Comparison of ENCODE assay signal across 20 cellular contexts in genomic region chr1:202711949-202712635, GRCh38. TPM values are rescaled to one million over a fixed set of nuclear protein-coding genes. Genes with fewer than 3 reads are reported as not detected.
DNase-seq lines count a peak whose midpoint lies in the region; TF ChIP-seq lines count a peak whose summit lies in the region.
"Had no signal": no experiment of that assay in that cellular context is flagged by ENCODE, and none has a peak within 500 bp of the region (broad histone marks: within the 10 kb centered on the region; RNA-seq: fewer than 3 reads in every experiment).

No MANE protein-coding gene starts in this region.

- H3K36me3 ChIP-seq in HEK293 (ENCODE audit: control insufficient read depth in 2 of 2, insufficient read depth in 1 of 2, low read length in 2 of 2) (no peaks in the 10 kb centered on the region), endodermal cell (ENCODE audit: control insufficient read depth, insufficient read depth, low read length) (no peaks in the 10 kb centered on the region)
- H3K36me3 ChIP-seq: BE2C, SJSA1 had no signal

- H3K27me3 ChIP-seq in endodermal cell (ENCODE audit: control insufficient read depth, insufficient read depth, low read length, poor library complexity, severe bottlenecking), result peaks cover 57% of the 10 kb centered on the region

- no peaks in the 10 kb centered on the region for H3K9me3 Mint-ChIP-seq in endodermal cell
- no peaks in the 10 kb centered on the region for H3K9me3 Mint-ChIP-seq in nephron
- H3K9me3 Mint-ChIP-seq: CD4-positive, alpha-beta memory T cell had no signal

- H3K4me1 Mint-ChIP-seq in endodermal cell, result peaks cover 16% of the 10 kb centered on the region
- peaks cover 32% of the 10 kb centered on the region for H3K4me1 Mint-ChIP-seq in nephron

- TF ChIP-seq CTCF in HEK293 (tag by site-specific recombination; IDR thresholded peaks at IDR 0.05) (no peak), endodermal cell (conservative IDR thresholded peaks at IDR 0.05) (no peak), nephron (IDR thresholded peaks at IDR 0.05; ENCODE audit: unreplicated experiment in 3 of 3) (no peak)

- H3K4me3 ChIP-seq in HEK293 (ENCODE audit: low read depth, low read length), result no peak overlapping the region
- no peak overlapping the region for H3K4me3 ChIP-seq in endodermal cell (ENCODE audit: low read length)
- H3K4me3 ChIP-seq: PC-9, SJSA1 had no signal

- no peaks in the 10 kb centered on the region; the same call in 1 of the 2 replicates for H3K4me1 ChIP-seq in HEK293 (ENCODE audit: control insufficient read depth, insufficient read depth, low read length)
- H3K4me1 ChIP-seq in endodermal cell (ENCODE audit: control insufficient read depth, insufficient read depth, low read length), result no peaks in the 10 kb centered on the region
- H3K4me1 ChIP-seq: BE2C had no signal

- H3K4me3 Mint-ChIP-seq in endodermal cell (no peak overlapping the region), nephron (peak overlapping the region; percentile 64 to 75 (median 72))

- intact Hi-C loops in cardiac septum (cut with DNase I), result loop anchor here (10.0 kb wide), 2 partner anchors 207 to 247 kb away; no protein-coding TSS in a partner anchor

- H3K36me3 Mint-ChIP-seq in endodermal cell (ENCODE audit: low read depth) (no peaks in the 10 kb centered on the region), nephron (ENCODE audit: low read depth) (no peaks in the 10 kb centered on the region)
- H3K36me3 Mint-ChIP-seq: CD4-positive, alpha-beta memory T cell had no signal

- H3K9me3 ChIP-seq in HEK293 (ENCODE audit: control insufficient read depth, insufficient read depth, low read depth, low read length) (no peaks in the 10 kb centered on the region), endodermal cell (ENCODE audit: control insufficient read depth, low read length) (no peaks in the 10 kb centered on the region)
- H3K9me3 ChIP-seq: BE2C, SJSA1 had no signal

- CTCF ChIA-PET in HEK293 (lab: Yijun Ruan, JAX), result interaction anchor here (0.6 to 1.2 kb wide), 3 partner anchors 51 to 396 kb away, joined by 3 to 4 read pairs (median 4); no protein-coding TSS in a partner anchor

- DNase-seq in DMS53 (lab: John Stamatoyannopoulos, UW) (peak; percentile 51), DMS53 treated with DMSO at 0.1 percent for 48 hours (lab: John Stamatoyannopoulos, UW; ENCODE audit: unreplicated experiment) (no peak), endodermal cell (peak; percentile 49), SHP77 treated with DMSO at 0.1 percent for 48 hours (lab: John Stamatoyannopoulos, UW) (no peak), SKM-1 (lab: John Stamatoyannopoulos, UW; ENCODE audit: unreplicated experiment) (no peak), cardiac septum (ENCODE audit: low spot score) (no peak)
- DNase-seq: BE2C; CD4-positive, alpha-beta memory T cell; DMS79 treated with DMSO at 0.1 percent for 48 hours; KG1; NCI-H1436; NCI-H2029; NCI-H526 treated with DMSO at 0.1 percent for 48 hours; PC-9 had no signal

- no peak overlapping the region for H3K27ac ChIP-seq in HEK293 (ENCODE audit: extremely low read depth, low read depth, low read length)
- H3K27ac ChIP-seq in endodermal cell (ENCODE audit: low read depth, low read length), result no peak overlapping the region
- H3K27ac ChIP-seq: 22Rv1, PC-9, SJSA1 had no signal

- POLR2A ChIA-PET in HEK293 (lab: Yijun Ruan, JAX), result no interaction called here

- H3K27ac Mint-ChIP-seq in endodermal cell (no peak overlapping the region), nephron (peak overlapping the region in 1 of 3 experiments; percentile 14)

- WGBS in endodermal cell (ENCODE audit: insufficient coverage in 1 of 2, insufficient read length in 1 of 2), 2 experiments, result 71 to 78% methylated on average over 8 to 9 of the region's 9 CpGs

- no peak overlapping the region for H3K9ac ChIP-seq in endodermal cell (ENCODE audit: extremely low read depth, low read length, poor library complexity, severe bottlenecking)

- H3K27me3 Mint-ChIP-seq in endodermal cell (ENCODE audit: insufficient read depth), result peaks cover 61% of the 10 kb centered on the region
- peaks cover 58% of the 10 kb centered on the region for H3K27me3 Mint-ChIP-seq in nephron (ENCODE audit: low read depth)

TF ChIP-seq in HEK293, 187 proteins besides CTCF, POLR2A, EP300 and RAD21:
- TF ChIP-seq ZFP37 (tag by site-specific recombination; IDR thresholded peaks at IDR 0.05) (no peak), ZNF623 (tag by site-specific recombination; IDR thresholded peaks at IDR 0.05) (no peak), SCRT1 (tag by site-specific recombination; IDR thresholded peaks at IDR 0.05; ENCODE audit: borderline replicate concordance) (peak; percentile 35; the same call in 1 of the 2 replicates), SCRT2 (tag by site-specific recombination; IDR thresholded peaks at IDR 0.05) (peak; percentile 83)

RNA-seq across cellular contexts. Expression of gene SYT2, which starts 1.8 kb away (rescaled TPM):
- total RNA-seq in endodermal cell (1 to 10 TPM; 2.9 to 4.4 TPM), cardiac septum (not detected)
- polyA plus RNA-seq in endodermal cell (2013, experiment 1 of 2), result 12.0 TPM
- polyA plus RNA-seq in endodermal cell (2013, experiment 2 of 2), result 9.7 TPM
- total RNA-seq: CD4-positive, alpha-beta memory T cell; G401; HepG2; SJSA1 had no signal
- polyA plus RNA-seq: HepG2 had no signal

Comparison
In these comparisons a context has a peak if more than half of its experiments do, and no peak if none do; other contexts are left out.
1. DNase-seq: peak in DMS53 (single experiment) and endodermal cell (single experiment); none in DMS53 treated with DMSO at 0.1 percent for 48 hours (single experiment), SHP77 treated with DMSO at 0.1 percent for 48 hours (single experiment), SKM-1 (single experiment) and cardiac septum (single experiment).